In genomic region chr20:38645980-38646858, GRCh38 we compare ENCODE assay signal across 9 cellular contexts. TPM values are rescaled to one million over a fixed set of nuclear protein-coding genes. Genes with fewer than 3 reads are reported as not detected.
DNase-seq lines count a peak whose midpoint lies in the region; ATAC-seq, FAIRE-seq and TF ChIP-seq lines count a peak whose summit lies in the region.
"Had no signal": no experiment of that assay in that cellular context is flagged by ENCODE, and none has a peak within 500 bp of the region (broad histone marks: within the 10 kb centered on the region; RNA-seq: fewer than 3 reads in every experiment).

No MANE protein-coding gene starts in this region.

- H3K36me3 ChIP-seq in Loucy (ENCODE audit: insufficient read depth, low read length), result no peaks in the 10 kb centered on the region
- H3K36me3 ChIP-seq in testis (ENCODE audit: low read depth, missing control alignments), result no peaks in the 10 kb centered on the region

- H3K4me3 ChIP-seq in Loucy (ENCODE audit: low read length, poor library complexity, severe bottlenecking) (peak overlapping the region; percentile 72), testis (no peak overlapping the region)

- no peaks in the 10 kb centered on the region for H3F3A ChIP-seq in Loucy (ENCODE audit: low read depth)

- intact Hi-C loops in testis (cut with DNase I; ENCODE audit: low total_unique reads), result no loop called here

- DNase-seq in DMS114 treated with DMSO at 0.1 percent for 48 hours (lab: John Stamatoyannopoulos, UW; ENCODE audit: unreplicated experiment), result peak; percentile 27
- peak; percentile 19 for DNase-seq in SHP77 treated with DMSO at 0.1 percent for 48 hours (lab: John Stamatoyannopoulos, UW)
- peak; percentile 86 for DNase-seq in activated T-helper 9 cell treated with anti-CD3 and anti-CD28 coated beads, Interleukin-2, amount 50 U/mL, for 16 hours (ENCODE audit: low read depth)
- DNase-seq in frontal cortex (ENCODE audit: low spot score in 2 of 2), result peak; percentile 67 to 89
- peak; percentile 33 for DNase-seq in omental fat pad (ENCODE audit: low spot score)
- peak; percentile 75 for DNase-seq in testis

- H3K9me2 ChIP-seq in Loucy (replicated peaks; ENCODE audit: low read depth, low read length), result no peaks in the 10 kb centered on the region

- TF ChIP-seq CTCF in Loucy (conservative IDR thresholded peaks at IDR 0.05; ENCODE audit: low read length) (peak; percentile 81), omental fat pad (IDR thresholded peaks at IDR 0.05) (peak in 2 of 3 donors; percentile 65 to 68), testis (IDR thresholded peaks at IDR 0.05) (peak; percentile 88 to 93 (median 89))

- no peak overlapping the region for H3K27ac ChIP-seq in testis
- H3K27ac ChIP-seq: epithelial cell of prostate had no signal

- H3K79me2 ChIP-seq in Loucy (ENCODE audit: insufficient read depth, low read length), result no peaks in the 10 kb centered on the region

- peaks cover 7% of the 10 kb centered on the region for H3K4me1 ChIP-seq in Loucy (ENCODE audit: insufficient read depth, low read length, poor library complexity, severe bottlenecking)
- no peaks in the 10 kb centered on the region for H3K4me1 ChIP-seq in testis

- no peak for TF ChIP-seq POLR2A in testis (IDR thresholded peaks at IDR 0.05)

- H3K9me3 ChIP-seq in Loucy (ENCODE audit: insufficient read depth, low read depth, low read length) (no peaks in the 10 kb centered on the region), testis (no peaks in the 10 kb centered on the region)

- peak overlapping the region; percentile 90 for H3K4me2 ChIP-seq in Loucy (ENCODE audit: low read depth, low read length, poor library complexity, severe bottlenecking)

- ATAC-seq in GM21825 (IDR thresholded peaks at IDR 0.05; ENCODE audit: unreplicated experiment), result peak; percentile 80
- peak; percentile 86 for ATAC-seq in omental fat pad (ENCODE audit: low FRiP score)

- no peak for FAIRE-seq in frontal cortex (lab: Jason Lieb, UNC)

- H4K20me1 ChIP-seq in Loucy (ENCODE audit: insufficient read depth, low read length, poor library complexity, severe bottlenecking), result no peaks in the 10 kb centered on the region

- H3K27me3 ChIP-seq in Loucy (ENCODE audit: insufficient read depth, low read length, poor library complexity, severe bottlenecking), result no peaks in the 10 kb centered on the region
- no peaks in the 10 kb centered on the region for H3K27me3 ChIP-seq in testis

- peak overlapping the region; percentile 64 for H3K9ac ChIP-seq in Loucy (ENCODE audit: low read depth, low read length, poor library complexity, severe bottlenecking)

- H2AFZ ChIP-seq in Loucy (ENCODE audit: low read length), result peak overlapping the region; percentile 98

- 6 to 21% methylated on average over 11 to 50 of the region's 50 CpGs for WGBS in testis, 2 donors

RNA-seq across cellular contexts. Expression of gene ARHGAP40, which starts 44.6 kb away (rescaled TPM):
- total RNA-seq in frontal cortex (0.41 TPM), omental fat pad (not detected), testis (1 to 10 TPM; 1.5 TPM)
- 3.2 TPM for polyA plus RNA-seq in testis (ENCODE audit: insufficient read depth, low read depth, low replicate concordance)

Comparison
In these comparisons a context has a peak if more than half of its experiments do, and no peak if none do; other contexts are left out.
1. DNase-seq: peak in every context shown above with its lines; median percentile 86 in activated T-helper 9 cell treated with anti-CD3 and anti-CD28 coated beads, Interleukin-2, amount 50 U/mL, for 16 hours; 78 in frontal cortex; 75 in testis; 33 in omental fat pad; 27 in DMS114 treated with DMSO at 0.1 percent for 48 hours; 19 in SHP77 treated with DMSO at 0.1 percent for 48 hours.